ENCODE assay signal across 1 cellular context in genomic region chr14:54699087-54699530, GRCh38.
TF ChIP-seq lines count a peak whose summit lies in the region.

No MANE protein-coding gene starts in this region.

TF ChIP-seq in SK-N-SH, 30 proteins besides CTCF, POLR2A, EP300 and RAD21 (continued from another document):
- TF ChIP-seq, protein P1, sequence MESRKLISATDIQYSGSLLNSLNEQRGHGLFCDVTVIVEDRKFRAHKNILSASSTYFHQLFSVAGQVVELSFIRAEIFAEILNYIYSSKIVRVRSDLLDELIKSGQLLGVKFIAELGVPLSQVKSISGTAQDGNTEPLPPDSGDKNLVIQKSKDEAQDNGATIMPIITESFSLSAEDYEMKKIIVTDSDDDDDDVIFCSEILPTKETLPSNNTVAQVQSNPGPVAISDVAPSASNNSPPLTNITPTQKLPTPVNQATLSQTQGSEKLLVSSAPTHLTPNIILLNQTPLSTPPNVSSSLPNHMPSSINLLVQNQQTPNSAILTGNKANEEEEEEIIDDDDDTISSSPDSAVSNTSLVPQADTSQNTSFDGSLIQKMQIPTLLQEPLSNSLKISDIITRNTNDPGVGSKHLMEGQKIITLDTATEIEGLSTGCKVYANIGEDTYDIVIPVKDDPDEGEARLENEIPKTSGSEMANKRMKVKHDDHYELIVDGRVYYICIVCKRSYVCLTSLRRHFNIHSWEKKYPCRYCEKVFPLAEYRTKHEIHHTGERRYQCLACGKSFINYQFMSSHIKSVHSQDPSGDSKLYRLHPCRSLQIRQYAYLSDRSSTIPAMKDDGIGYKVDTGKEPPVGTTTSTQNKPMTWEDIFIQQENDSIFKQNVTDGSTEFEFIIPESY (IDR thresholded peaks at IDR 0.05; ENCODE audit: borderline replicate concordance, low read depth), result no peak
- no peak for TF ChIP-seq FOXM1 (IDR thresholded peaks at IDR 0.05; ENCODE audit: low read depth)
- TF ChIP-seq SMC3 (IDR thresholded peaks at IDR 0.05; ENCODE audit: low read depth, low read length), result no peak
- no peak for TF ChIP-seq FOXJ3 (CRISPR knock-in tag; IDR thresholded peaks at IDR 0.05)
- TF ChIP-seq MAX (IDR thresholded peaks at IDR 0.05; ENCODE audit: low read depth), result no peak
- no peak for TF ChIP-seq MXI1 (IDR thresholded peaks at IDR 0.05; ENCODE audit: low read depth, low read length)
- TF ChIP-seq, protein P2, sequence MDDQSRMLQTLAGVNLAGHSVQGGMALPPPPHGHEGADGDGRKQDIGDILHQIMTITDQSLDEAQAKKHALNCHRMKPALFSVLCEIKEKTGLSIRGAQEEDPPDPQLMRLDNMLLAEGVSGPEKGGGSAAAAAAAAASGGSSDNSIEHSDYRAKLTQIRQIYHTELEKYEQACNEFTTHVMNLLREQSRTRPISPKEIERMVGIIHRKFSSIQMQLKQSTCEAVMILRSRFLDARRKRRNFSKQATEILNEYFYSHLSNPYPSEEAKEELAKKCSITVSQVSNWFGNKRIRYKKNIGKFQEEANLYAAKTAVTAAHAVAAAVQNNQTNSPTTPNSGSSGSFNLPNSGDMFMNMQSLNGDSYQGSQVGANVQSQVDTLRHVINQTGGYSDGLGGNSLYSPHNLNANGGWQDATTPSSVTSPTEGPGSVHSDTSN (IDR thresholded peaks at IDR 0.05), result peak; percentile 51; the same call in 1 of the 2 replicates
- TF ChIP-seq IRF3 (IDR thresholded peaks at IDR 0.05; ENCODE audit: low read depth, low read length), result no peak
